In the genomic region with DNA sequence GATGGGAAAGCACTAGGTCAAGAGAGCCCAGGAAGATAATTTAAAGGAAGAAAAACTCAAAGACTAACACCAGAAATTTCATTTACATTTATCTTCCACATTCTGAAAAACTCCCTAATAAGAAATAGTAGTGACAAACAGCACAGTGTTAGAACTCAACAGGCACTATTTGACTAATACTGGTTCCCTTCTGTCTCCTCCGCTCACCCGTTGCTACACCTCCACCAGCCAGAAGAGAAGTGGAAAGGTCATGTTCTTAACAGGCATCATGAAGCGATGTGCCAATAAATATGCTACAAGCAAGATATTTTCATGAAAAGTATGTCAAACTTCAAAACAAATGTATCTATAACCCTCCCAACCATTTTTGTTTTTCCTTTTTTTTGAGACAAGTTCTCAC, we compare ENCODE assay signal across 12 cellular contexts. TPM values are rescaled to one million over a fixed set of nuclear protein-coding genes. Genes with fewer than 3 reads are reported as not detected.
A peak's percentile ranks its signal among the peaks of the same experiment; 100 is the strongest.
DNase-seq lines count a peak whose midpoint lies in the region; ATAC-seq lines count a peak whose summit lies in the region.
"Had no signal": no experiment of that assay in that cellular context is flagged by ENCODE, and none has a peak within 500 bp of the region (broad histone marks: within the 10 kb centered on the region; RNA-seq: fewer than 3 reads in every experiment).

No MANE protein-coding gene starts in this region.

- H3K9me3 Mint-ChIP-seq in activated T-cell treated with anti-CD3 and anti-CD28 coated beads, Interleukin-2, amount 50 U/mL, for 72 hours, result no peaks in the 10 kb centered on the region
- H3K9me3 Mint-ChIP-seq in activated naive CD8-positive, alpha-beta T cell (ENCODE audit: low read depth), result no peaks in the 10 kb centered on the region
- H3K9me3 Mint-ChIP-seq in stimulated activated effector memory CD8-positive, alpha-beta T cell treated with anti-CD3 and anti-CD28 coated beads, Interleukin-12 subunit alpha, Interleukin-12 subunit beta, amount 100 ng/mL, for 72 hours, result peaks cover 2% of the 10 kb centered on the region

- ATAC-seq in activated T-cell treated with anti-CD3 and anti-CD28 coated beads, Interleukin-2, amount 50 U/mL, for 72 hours (replicated peaks in 1 of 2), result no peak
- ATAC-seq in HG02610 (IDR thresholded peaks at IDR 0.05; ENCODE audit: unreplicated experiment) (peak; percentile 63), HG02588 (IDR thresholded peaks at IDR 0.05; ENCODE audit: unreplicated experiment) (no peak)
- peak; percentile 64 for ATAC-seq in stimulated activated effector memory CD8-positive, alpha-beta T cell treated with anti-CD3 and anti-CD28 coated beads, Interleukin-12 subunit alpha, Interleukin-12 subunit beta, amount 100 ng/mL, for 72 hours

- peak overlapping the region in 1 of 2 donors; percentile 3 for H3K4me3 Mint-ChIP-seq in activated T-cell treated with anti-CD3 and anti-CD28 coated beads, Interleukin-2, amount 50 U/mL, for 72 hours
- H3K4me3 Mint-ChIP-seq in activated naive CD8-positive, alpha-beta T cell, result no peak overlapping the region
- H3K4me3 Mint-ChIP-seq in stimulated activated effector memory CD8-positive, alpha-beta T cell treated with anti-CD3 and anti-CD28 coated beads, Interleukin-12 subunit alpha, Interleukin-12 subunit beta, amount 100 ng/mL, for 72 hours, result peak overlapping the region; percentile 27
- H3K4me3 Mint-ChIP-seq: mesothelial cell of epicardium had no signal

- H3K27ac Mint-ChIP-seq in activated T-cell treated with anti-CD3 and anti-CD28 coated beads, Interleukin-2, amount 50 U/mL, for 72 hours, result peak overlapping the region; percentile 40
- peak overlapping the region; percentile 66 for H3K27ac Mint-ChIP-seq in activated naive CD8-positive, alpha-beta T cell
- peak overlapping the region; percentile 26 for H3K27ac Mint-ChIP-seq in stimulated activated effector memory CD8-positive, alpha-beta T cell treated with anti-CD3 and anti-CD28 coated beads, Interleukin-12 subunit alpha, Interleukin-12 subunit beta, amount 100 ng/mL, for 72 hours

- H3K27me3 Mint-ChIP-seq in activated T-cell treated with anti-CD3 and anti-CD28 coated beads, Interleukin-2, amount 50 U/mL, for 72 hours (ENCODE audit: low read depth), result no peaks in the 10 kb centered on the region
- no peaks in the 10 kb centered on the region for H3K27me3 Mint-ChIP-seq in activated naive CD8-positive, alpha-beta T cell

- peaks cover 5 to 7% of the 10 kb centered on the region in 2 donors for H3K36me3 Mint-ChIP-seq in activated T-cell treated with anti-CD3 and anti-CD28 coated beads, Interleukin-2, amount 50 U/mL, for 72 hours (ENCODE audit: insufficient read depth in 2 of 2)
- peaks cover 5% of the 10 kb centered on the region for H3K36me3 Mint-ChIP-seq in activated naive CD8-positive, alpha-beta T cell
- H3K36me3 Mint-ChIP-seq in stimulated activated effector memory CD8-positive, alpha-beta T cell treated with anti-CD3 and anti-CD28 coated beads, Interleukin-12 subunit alpha, Interleukin-12 subunit beta, amount 100 ng/mL, for 72 hours, result peaks cover 7% of the 10 kb centered on the region
- H3K36me3 Mint-ChIP-seq: mesothelial cell of epicardium had no signal

- DNase-seq in activated T-cell treated with anti-CD3 and anti-CD28 coated beads, Interleukin-2, amount 50 U/mL, for 72 hours, result no peak
- DNase-seq in activated T-cell treated with anti-CD3 and anti-CD28 coated beads for 4 hours, result no peak
- no peak for DNase-seq in stimulated activated effector memory CD8-positive, alpha-beta T cell treated with anti-CD3 and anti-CD28 coated beads, Interleukin-12 subunit alpha, Interleukin-12 subunit beta, amount 100 ng/mL, for 72 hours (ENCODE audit: low spot score in 2 of 2)
- DNase-seq in glomerular visceral epithelial cell (ENCODE audit: extremely low spot score), result no peak
- DNase-seq in NCI-H1417 (lab: John Stamatoyannopoulos, UW), result no peak
- DNase-seq: activated gamma-delta T cell, NCI-H1436, Peyer's patch had no signal

- H3K4me1 Mint-ChIP-seq in activated T-cell treated with anti-CD3 and anti-CD28 coated beads, Interleukin-2, amount 50 U/mL, for 72 hours (ENCODE audit: low read depth), result peaks cover 22% of the 10 kb centered on the region
- H3K4me1 Mint-ChIP-seq in activated naive CD8-positive, alpha-beta T cell (ENCODE audit: low read depth), result peaks cover 36% of the 10 kb centered on the region
- H3K4me1 Mint-ChIP-seq in stimulated activated effector memory CD8-positive, alpha-beta T cell treated with anti-CD3 and anti-CD28 coated beads, Interleukin-12 subunit alpha, Interleukin-12 subunit beta, amount 100 ng/mL, for 72 hours, result peaks cover 41% of the 10 kb centered on the region

RNA-seq across cellular contexts. Expression of a gene that starts 5.7 kb away (rescaled TPM):
- 10 to 100 TPM; 62.5 to 67.5 TPM for total RNA-seq in activated T-cell treated with anti-CD3 and anti-CD28 coated beads, Interleukin-2, amount 50 U/mL, for 72 hours

Comparison
In these comparisons a context has a peak if more than half of its experiments do, and no peak if none do; other contexts are left out.
1. ATAC-seq: peak in HG02610 (single experiment) and stimulated activated effector memory CD8-positive, alpha-beta T cell treated with anti-CD3 and anti-CD28 coated beads, Interleukin-12 subunit alpha, Interleukin-12 subunit beta, amount 100 ng/mL, for 72 hours (single experiment); none in activated T-cell treated with anti-CD3 and anti-CD28 coated beads, Interleukin-2, amount 50 U/mL, for 72 hours (0 of 2) and HG02588 (single experiment).
2. Peak in every context shown above with its lines, with median percentiles within 50 percentile points of each other: H3K27ac Mint-ChIP-seq.